Comparison of ENCODE assay signal across 1 cellular context in genomic region chr3:55483196-55484095, GRCh38.
A peak's percentile ranks its signal among the peaks of the same experiment; 100 is the strongest.
TF ChIP-seq lines count a peak whose summit lies in the region.

No MANE protein-coding gene starts in this region.

TF ChIP-seq in IMR-90, 13 proteins besides CTCF, POLR2A, EP300 and RAD21:
- TF ChIP-seq MXI1 (IDR thresholded peaks at IDR 0.05; ENCODE audit: borderline replicate concordance, low read depth, low read length) (peak; percentile 0; the same call in 1 of the 2 replicates), RFX5 (IDR thresholded peaks at IDR 0.05; ENCODE audit: low read depth, low read length) (no peak), MAZ (IDR thresholded peaks at IDR 0.05; ENCODE audit: borderline replicate concordance, low read depth, low read length) (no peak), BHLHE40 (IDR thresholded peaks at IDR 0.05; ENCODE audit: low read depth, low read length) (no peak), SMC3 (IDR thresholded peaks at IDR 0.05; ENCODE audit: low read depth, low read length) (no peak)
TF ChIP-seq in IMR-90: peak in this region for 1.
